2 cellular contexts compared by ENCODE assay signal in genomic region chr1:233238884-233239432, GRCh38.
TF ChIP-seq lines count a peak whose summit lies in the region.

No MANE protein-coding gene starts in this region.

TF ChIP-seq in HCT116, 20 proteins besides CTCF, POLR2A, EP300 and RAD21:
- TF ChIP-seq EZH2phosphoT487 (IDR thresholded peaks at IDR 0.05; ENCODE audit: borderline replicate concordance) = no peak
- TF ChIP-seq EGR1 (IDR thresholded peaks at IDR 0.05; ENCODE audit: low read depth) = no peak
- no peak for TF ChIP-seq EZH2 (IDR thresholded peaks at IDR 0.05)
- no peak for TF ChIP-seq FOSL1 (IDR thresholded peaks at IDR 0.05; ENCODE audit: low read depth)
- no peak for TF ChIP-seq CEBPB (IDR thresholded peaks at IDR 0.05; ENCODE audit: low read depth)
- TF ChIP-seq REST (IDR thresholded peaks at IDR 0.05; ENCODE audit: low read depth) = no peak
- no peak for TF ChIP-seq ZBTB33 (IDR thresholded peaks at IDR 0.05; ENCODE audit: extremely low read depth, insufficient replicate concordance, low read length)
- no peak for TF ChIP-seq SP1 (IDR thresholded peaks at IDR 0.05; ENCODE audit: low read depth)
- TF ChIP-seq ZFX (IDR thresholded peaks at IDR 0.05) = no peak

TF ChIP-seq in GM12878, 131 proteins besides CTCF, POLR2A, EP300 and RAD21 (continued from another document):
- TF ChIP-seq ZNF592 (IDR thresholded peaks at IDR 0.05) = no peak
